Comparison of ENCODE assay signal across 4 cellular contexts in genomic region chr6:117191009-117191408, GRCh38.
TF ChIP-seq lines count a peak whose summit lies in the region.

No MANE protein-coding gene starts in this region.

TF ChIP-seq in HepG2, 621 proteins besides CTCF, POLR2A, EP300 and RAD21 (continues in another document):
- no peak for TF ChIP-seq RORA (CRISPR knock-in tag; IDR thresholded peaks at IDR 0.05)
- TF ChIP-seq ATF1 (CRISPR knock-in tag; IDR thresholded peaks at IDR 0.05): no peak
- TF ChIP-seq SNRNP70 (IDR thresholded peaks at IDR 0.05; ENCODE audit: low read depth, low read length): no peak
- no peak for TF ChIP-seq FUBP1 (CRISPR knock-in tag; IDR thresholded peaks at IDR 0.05; ENCODE audit: borderline replicate concordance)
- TF ChIP-seq MAFF (IDR thresholded peaks at IDR 0.05; ENCODE audit: low read depth, low read length): peak; percentile 70
- TF ChIP-seq MAFK (conservative IDR thresholded peaks at IDR 0.05 in 1 of 2, IDR thresholded peaks at IDR 0.05 in 1 of 2; ENCODE audit: low read length in 2 of 2): peak; percentile 68 to 86; a peak in 3 of 4 replicates
- TF ChIP-seq ZNF24 (IDR thresholded peaks at IDR 0.05): no peak
- no peak for TF ChIP-seq SOX5 (CRISPR knock-in tag; IDR thresholded peaks at IDR 0.05; ENCODE audit: borderline replicate concordance)
- TF ChIP-seq CREB1 (IDR thresholded peaks at IDR 0.05): no peak
- no peak for TF ChIP-seq CREB1 (CRISPR knock-in tag; IDR thresholded peaks at IDR 0.05)
- TF ChIP-seq RNF219 (CRISPR knock-in tag; IDR thresholded peaks at IDR 0.05): no peak

TF ChIP-seq in A549, 52 proteins besides CTCF, POLR2A, EP300 and RAD21:
- TF ChIP-seq MAFK (IDR thresholded peaks at IDR 0.05; ENCODE audit: partially characterized antibody) (peak; percentile 54), ZFP36 (IDR thresholded peaks at IDR 0.05; ENCODE audit: borderline replicate concordance, partially characterized antibody) (no peak)
TF ChIP-seq in A549: peak in this region for 1.

TF ChIP-seq in IMR-90, 13 proteins besides CTCF, POLR2A, EP300 and RAD21:
- peak; percentile 54; the same call in 1 of the 2 replicates for TF ChIP-seq MAFK (IDR thresholded peaks at IDR 0.05; ENCODE audit: low read depth, low read length)
- TF ChIP-seq CEBPB (IDR thresholded peaks at IDR 0.05; ENCODE audit: low read depth, low read length): no peak

TF ChIP-seq in K562, 482 proteins besides CTCF, POLR2A, EP300 and RAD21:
- no peak for TF ChIP-seq CEBPZ (IDR thresholded peaks at IDR 0.05; ENCODE audit: borderline replicate concordance, low read depth, low read length)
- no peak for TF ChIP-seq AFF1 (IDR thresholded peaks at IDR 0.05; ENCODE audit: low read depth in 1 of 2, partially characterized antibody in 2 of 2)
- no peak for TF ChIP-seq HDGF (IDR thresholded peaks at IDR 0.05)
- no peak for TF ChIP-seq NR4A1 (CRISPR knock-in tag; IDR thresholded peaks at IDR 0.05)
- TF ChIP-seq NR4A1 (tag; IDR thresholded peaks at IDR 0.05): no peak
- TF ChIP-seq ZNF239 (CRISPR knock-in tag; IDR thresholded peaks at IDR 0.05): no peak
- TF ChIP-seq ZNF316 (IDR thresholded peaks at IDR 0.05): peak; percentile 44; the same call in 1 of the 2 replicates
- TF ChIP-seq ZC3H4 (CRISPR knock-in tag; IDR thresholded peaks at IDR 0.05; ENCODE audit: borderline replicate concordance): no peak
- TF ChIP-seq C11orf30 (IDR thresholded peaks at IDR 0.05; ENCODE audit: low read depth): 0 out of 2 replicates have a peak, but pooled peaks have one; percentile 4
- TF ChIP-seq MAFF (IDR thresholded peaks at IDR 0.05; ENCODE audit: low read length): peak; percentile 47; the same call in 1 of the 2 replicates
- no peak for TF ChIP-seq ZNF274 (IDR thresholded peaks at IDR 0.05; ENCODE audit: borderline replicate concordance, low read depth, low read length)
- TF ChIP-seq ZNF696 (CRISPR knock-in tag; conservative IDR thresholded peaks at IDR 0.05): no peak
TF ChIP-seq in K562: peak in this region for 3.
